1 cellular context compared by ENCODE assay signal in the genomic region with DNA sequence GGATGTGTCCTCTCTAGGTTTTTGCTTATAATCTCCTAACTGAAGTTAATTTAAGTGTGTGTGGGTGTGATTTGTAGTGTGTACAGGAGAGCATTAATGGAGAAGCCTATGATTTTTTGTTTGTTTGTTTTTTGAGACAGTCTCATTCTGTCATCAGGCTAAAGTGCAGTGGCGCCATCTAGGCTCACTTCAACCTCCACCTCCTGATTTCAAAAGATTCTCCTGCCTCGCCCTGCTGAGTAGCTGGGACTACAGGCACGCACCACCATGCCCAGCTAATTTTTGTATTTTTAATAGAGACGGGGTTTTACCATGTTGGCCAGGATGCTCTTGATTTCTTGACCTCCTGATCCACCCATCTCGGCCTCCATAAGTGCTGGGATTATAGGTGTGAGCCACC.
TF ChIP-seq lines count a peak whose summit lies in the region.

No MANE protein-coding gene starts in this region.

TF ChIP-seq in H1, 55 proteins besides CTCF, POLR2A, EP300 and RAD21:
- TF ChIP-seq RFX5 (IDR thresholded peaks at IDR 0.05; ENCODE audit: borderline replicate concordance, low read depth, low read length) = no peak
- no peak for TF ChIP-seq SP4 (IDR thresholded peaks at IDR 0.05; ENCODE audit: low read length)
- no peak for TF ChIP-seq EGR1 (IDR thresholded peaks at IDR 0.05; ENCODE audit: borderline replicate concordance, low read depth, low read length)
- no peak for TF ChIP-seq CBX5 (IDR thresholded peaks at IDR 0.05; ENCODE audit: low read depth, low read length)
- TF ChIP-seq JUN (IDR thresholded peaks at IDR 0.05; ENCODE audit: low read depth, low read length) = no peak
- no peak for TF ChIP-seq KDM5A (IDR thresholded peaks at IDR 0.05; ENCODE audit: low read length)
- TF ChIP-seq, protein P1, sequence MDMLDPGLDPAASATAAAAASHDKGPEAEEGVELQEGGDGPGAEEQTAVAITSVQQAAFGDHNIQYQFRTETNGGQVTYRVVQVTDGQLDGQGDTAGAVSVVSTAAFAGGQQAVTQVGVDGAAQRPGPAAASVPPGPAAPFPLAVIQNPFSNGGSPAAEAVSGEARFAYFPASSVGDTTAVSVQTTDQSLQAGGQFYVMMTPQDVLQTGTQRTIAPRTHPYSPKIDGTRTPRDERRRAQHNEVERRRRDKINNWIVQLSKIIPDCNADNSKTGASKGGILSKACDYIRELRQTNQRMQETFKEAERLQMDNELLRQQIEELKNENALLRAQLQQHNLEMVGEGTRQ (IDR thresholded peaks at IDR 0.05; ENCODE audit: low read length) = no peak
- no peak for TF ChIP-seq TAF1 (IDR thresholded peaks at IDR 0.05; ENCODE audit: low read depth, low read length)
- no peak for TF ChIP-seq KDM1A (IDR thresholded peaks at IDR 0.05; ENCODE audit: borderline replicate concordance, low read length)
